ENCODE assay signal across 9 cellular contexts in genomic region chr16:80231888-80232287, GRCh38.
A peak's percentile ranks its signal among the peaks of the same experiment; 100 is the strongest.
DNase-seq lines count a peak whose midpoint lies in the region; ATAC-seq and TF ChIP-seq lines count a peak whose summit lies in the region.
"Had no signal": no experiment of that assay in that cellular context is flagged by ENCODE, and none has a peak within 500 bp of the region (broad histone marks: within the 10 kb centered on the region; RNA-seq: fewer than 3 reads in every experiment).

No MANE protein-coding gene starts in this region.

- H4K20me1 ChIP-seq in BLaER1: no peaks in the 10 kb centered on the region

- no peak overlapping the region for H3K27ac ChIP-seq in BLaER1
- H3K27ac ChIP-seq: SK-N-MC had no signal

- H3K27me3 ChIP-seq in BLaER1: no peaks in the 10 kb centered on the region

- peak overlapping the region; percentile 52 for H3K4me2 ChIP-seq in BLaER1

- ATAC-seq in GM19452 (IDR thresholded peaks at IDR 0.05; ENCODE audit: unreplicated experiment): peak; percentile 74
- ATAC-seq in HG03378 (IDR thresholded peaks at IDR 0.05; ENCODE audit: unreplicated experiment): peak; percentile 92

- TF ChIP-seq CTCF in fibroblast of mammary gland (conservative IDR thresholded peaks at IDR 0.05; ENCODE audit: control insufficient read depth, insufficient read depth, low read depth, low read length): no peak

- intact Hi-C loops in head of caudate nucleus (cut with DNase I): no loop called here

- H3K9me3 ChIP-seq in BLaER1: no peaks in the 10 kb centered on the region

- no peak overlapping the region for H3K4me3 ChIP-seq in BLaER1
- H3K4me3 ChIP-seq in fibroblast of mammary gland (ENCODE audit: control insufficient read depth, low read depth, low read length): no peak overlapping the region
- H3K4me3 ChIP-seq: SK-N-MC had no signal

- H3K36me3 ChIP-seq in BLaER1: no peaks in the 10 kb centered on the region

- no peak overlapping the region for H3K9ac ChIP-seq in BLaER1

- DNase-seq in fibroblast of mammary gland (ENCODE audit: low read depth) (peak; percentile 90), head of caudate nucleus (no peak), DMS53 treated with DMSO at 0.1 percent for 48 hours (lab: John Stamatoyannopoulos, UW; ENCODE audit: unreplicated experiment) (no peak), NCI-H524 treated with DMSO at 0.1 percent for 48 hours (lab: John Stamatoyannopoulos, UW) (no peak), NCI-H510A (lab: John Stamatoyannopoulos, UW) (no peak)

- H3K4me1 ChIP-seq in BLaER1: peaks cover 22% of the 10 kb centered on the region
